ENCODE assay signal across 19 cellular contexts in the genomic region with DNA sequence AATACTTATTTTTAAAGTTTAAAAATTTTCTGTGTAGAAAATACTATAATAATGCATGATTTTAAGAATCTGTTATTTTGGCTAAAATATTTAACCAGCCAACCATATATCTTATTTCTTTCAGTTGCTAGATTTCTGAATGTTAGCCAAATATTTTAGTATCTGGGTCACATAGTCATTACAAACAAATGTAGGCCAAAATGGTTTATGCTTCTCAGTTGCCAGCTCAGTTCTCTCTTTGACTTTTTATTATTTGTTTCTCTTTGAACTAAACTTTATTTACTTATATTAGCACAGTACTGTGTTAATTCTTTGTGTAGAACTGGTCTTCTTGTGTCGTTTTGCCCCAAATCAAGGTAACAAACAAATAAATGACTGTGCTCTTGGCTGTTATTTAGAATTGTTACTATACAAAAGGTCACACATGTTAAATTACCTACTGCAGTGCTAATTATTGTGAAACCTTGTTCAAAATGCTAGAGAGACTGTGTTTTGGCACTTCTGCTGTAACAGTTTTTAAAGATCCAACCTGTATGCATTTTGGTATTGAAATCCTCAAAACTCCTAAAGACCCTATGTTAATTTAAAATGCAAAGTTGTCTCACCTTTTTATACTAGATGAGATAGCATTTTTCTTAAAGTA. TPM values are rescaled to one million over a fixed set of nuclear protein-coding genes. Genes with fewer than 3 reads are reported as not detected.
DNase-seq lines count a peak whose midpoint lies in the region; ATAC-seq and TF ChIP-seq lines count a peak whose summit lies in the region.
"Had no signal": no experiment of that assay in that cellular context is flagged by ENCODE, and none has a peak within 500 bp of the region (broad histone marks: within the 10 kb centered on the region; RNA-seq: fewer than 3 reads in every experiment).

No MANE protein-coding gene starts in this region.

- ATAC-seq in CD4-positive, alpha-beta T cell (ENCODE audit: poor library complexity), result no peak
- ATAC-seq in SK-N-SH treated with all-trans-retinoic acid at 6 μM for 48 hours, result 0 out of 3 replicates have a peak, but pooled peaks have one; percentile 37
- ATAC-seq in gastrocnemius medialis, result peak in 1 of 2 donors; percentile 32
- ATAC-seq in body of pancreas, result no peak
- ATAC-seq in HG02678 (IDR thresholded peaks at IDR 0.05; ENCODE audit: unreplicated experiment), result no peak
- ATAC-seq: gastroesophageal sphincter had no signal

- WGBS in body of pancreas, 2 donors, result 33 to 52% methylated on average over 1 of the region's 1 CpG

- H3K4me1 ChIP-seq in gastrocnemius medialis, result peaks cover 67 to 68% of the 10 kb centered on the region in 2 donors
- H3K4me1 ChIP-seq in body of pancreas, result peaks cover 3% of the 10 kb centered on the region

- in situ Hi-C loops in gastrocnemius medialis (cut with MboI; ENCODE audit: low sequenced_read_pairs in 4 of 4), result no loop called here

- peaks cover 40% of the 10 kb centered on the region for H3K36me3 Mint-ChIP-seq in CD4-positive, alpha-beta T cell (ENCODE audit: low read depth)

- CTCF ChIA-PET in CD4-positive, alpha-beta T cell (lab: Charles Lee), result no interaction called here

- H3K9me3 Mint-ChIP-seq in CD4-positive, alpha-beta T cell, result no peaks in the 10 kb centered on the region
- H3K9me3 Mint-ChIP-seq: activated naive CD4-positive, alpha-beta T cell treated with anti-CD3 and anti-CD28 coated beads for 36 hours had no signal

- no peak for TF ChIP-seq CTCF in CD4-positive, alpha-beta T cell (IDR thresholded peaks at IDR 0.05)
- no peak for TF ChIP-seq CTCF in fibroblast of pulmonary artery (IDR thresholded peaks at IDR 0.05; ENCODE audit: low read length, missing control alignments)
- TF ChIP-seq CTCF in gastrocnemius medialis (IDR thresholded peaks at IDR 0.05 in 4 of 5, conservative IDR thresholded peaks at IDR 0.05 in 1 of 5), result no peak
- TF ChIP-seq CTCF in body of pancreas (IDR thresholded peaks at IDR 0.05), result no peak

- H3K9me3 ChIP-seq in CD4-positive, alpha-beta T cell (ENCODE audit: control insufficient read depth, low read length), result no peaks in the 10 kb centered on the region
- H3K9me3 ChIP-seq in gastrocnemius medialis, result no peaks in the 10 kb centered on the region
- H3K9me3 ChIP-seq in body of pancreas, result peaks cover 0 to 11% (median 0%) of the 10 kb centered on the region in 3 donors
- H3K9me3 ChIP-seq: gastroesophageal sphincter had no signal

- H3K27ac ChIP-seq in CD4-positive, alpha-beta T cell (ENCODE audit: low read depth, low read length), result no peak overlapping the region
- H3K27ac ChIP-seq in gastrocnemius medialis (peak overlapping the region; percentile 59 to 74 (median 70)), body of pancreas (no peak overlapping the region)
- H3K27ac ChIP-seq: cardiac muscle cell, spleen had no signal

- peaks cover 54% of the 10 kb centered on the region for H3K4me1 Mint-ChIP-seq in CD4-positive, alpha-beta T cell (ENCODE audit: low read depth)

- POLR2A ChIA-PET in CD4-positive, alpha-beta T cell (lab: Charles Lee), result no interaction called here

- H3K36me3 ChIP-seq in gastrocnemius medialis, result peaks cover 0 to 9% of the 10 kb centered on the region in 2 donors
- H3K36me3 ChIP-seq in body of pancreas (replicated peaks in 1 of 2; ENCODE audit: insufficient read depth in 1 of 2, low read depth in 2 of 2), result no peaks in the 10 kb centered on the region
- H3K36me3 ChIP-seq: cardiac muscle cell had no signal

- no peaks in the 10 kb centered on the region for H3K27me3 ChIP-seq in CD4-positive, alpha-beta T cell (ENCODE audit: control insufficient read depth, insufficient read depth, low read length)
- H3K27me3 ChIP-seq in gastrocnemius medialis (no peaks in the 10 kb centered on the region), body of pancreas (no peaks in the 10 kb centered on the region)
- H3K27me3 ChIP-seq: cardiac muscle cell, gastroesophageal sphincter, spleen had no signal

- intact Hi-C loops in CD4-positive, alpha-beta T cell (cut with DNase I, micrococcal nuclease), result no loop called here
- intact Hi-C loops in gastrocnemius medialis (cut with DNase I; ENCODE audit: low total_unique reads), result no loop called here
- intact Hi-C loops in body of pancreas (cut with DNase I), result no loop called here

- peak overlapping the region; percentile 34 for H3K27ac Mint-ChIP-seq in CD4-positive, alpha-beta T cell
- H3K27ac Mint-ChIP-seq: activated naive CD4-positive, alpha-beta T cell treated with anti-CD3 and anti-CD28 coated beads for 36 hours; B cell had no signal

- H3K27me3 Mint-ChIP-seq in CD4-positive, alpha-beta T cell, result no peaks in the 10 kb centered on the region
- H3K27me3 Mint-ChIP-seq: B cell had no signal

- DNase-seq in CD4-positive, alpha-beta T cell, result no peak
- peak; percentile 36 for DNase-seq in fibroblast of pulmonary artery (ENCODE audit: low read depth)
- no peak for DNase-seq in gastrocnemius medialis
- DNase-seq in body of pancreas, result no peak
- no peak for DNase-seq in NCI-H446 treated with DMSO at 0.1 percent for 48 hours (lab: John Stamatoyannopoulos, UW)
- DNase-seq in NCI-H69 (lab: John Stamatoyannopoulos, UW), result no peak
- DNase-seq: activated CD4-positive, CD25-positive, alpha-beta regulatory T cell treated with anti-CD3 and anti-CD28 coated beads, Interleukin-2, amount 50 U/mL, for 72 hours; activated naive CD4-positive, alpha-beta T cell treated with anti-CD3 and anti-CD28 coated beads for 36 hours; Karpas-422; NCI-H1417 treated with DMSO at 0.1 percent for 48 hours; Right ventricle myocardium superior; spleen; stimulated activated naive CD4-positive, alpha-beta T cell had no signal

- no peak overlapping the region for H3K4me3 ChIP-seq in fibroblast of pulmonary artery (replicated peaks; ENCODE audit: low read depth, low read length)
- peak overlapping the region in 2 of 4 donors; percentile 2 to 28 for H3K4me3 ChIP-seq in gastrocnemius medialis
- no peak overlapping the region for H3K4me3 ChIP-seq in body of pancreas
- H3K4me3 ChIP-seq: cardiac muscle cell, gastroesophageal sphincter, lung, spleen had no signal

- TF ChIP-seq POLR2A in gastrocnemius medialis (IDR thresholded peaks at IDR 0.05) (no peak), body of pancreas (IDR thresholded peaks at IDR 0.05) (no peak)

- H3K4me3 Mint-ChIP-seq in CD4-positive, alpha-beta T cell, result peak overlapping the region; percentile 2
- H3K4me3 Mint-ChIP-seq: activated naive CD4-positive, alpha-beta T cell treated with anti-CD3 and anti-CD28 coated beads for 36 hours; B cell had no signal

TF ChIP-seq in SK-N-SH treated with all-trans-retinoic acid at 6 μM for 48 hours, 23 proteins besides CTCF, POLR2A, EP300 and RAD21:
- TF ChIP-seq, protein P1, sequence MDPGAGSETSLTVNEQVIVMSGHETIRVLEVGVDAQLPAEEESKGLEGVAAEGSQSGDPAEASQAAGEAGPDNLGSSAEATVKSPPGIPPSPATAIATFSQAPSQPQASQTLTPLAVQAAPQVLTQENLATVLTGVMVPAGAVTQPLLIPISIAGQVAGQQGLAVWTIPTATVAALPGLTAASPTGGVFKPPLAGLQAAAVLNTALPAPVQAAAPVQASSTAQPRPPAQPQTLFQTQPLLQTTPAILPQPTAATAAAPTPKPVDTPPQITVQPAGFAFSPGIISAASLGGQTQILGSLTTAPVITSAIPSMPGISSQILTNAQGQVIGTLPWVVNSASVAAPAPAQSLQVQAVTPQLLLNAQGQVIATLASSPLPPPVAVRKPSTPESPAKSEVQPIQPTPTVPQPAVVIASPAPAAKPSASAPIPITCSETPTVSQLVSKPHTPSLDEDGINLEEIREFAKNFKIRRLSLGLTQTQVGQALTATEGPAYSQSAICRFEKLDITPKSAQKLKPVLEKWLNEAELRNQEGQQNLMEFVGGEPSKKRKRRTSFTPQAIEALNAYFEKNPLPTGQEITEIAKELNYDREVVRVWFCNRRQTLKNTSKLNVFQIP (CRISPR knock-in tag; IDR thresholded peaks at IDR 0.05; ENCODE audit: borderline replicate concordance, low read depth), result no peak
- no peak for TF ChIP-seq ZC3H10 (CRISPR knock-in tag; IDR thresholded peaks at IDR 0.05)
- TF ChIP-seq SNAI2 (CRISPR knock-in tag; IDR thresholded peaks at IDR 0.05), result no peak
- no peak for TF ChIP-seq GLIS3 (CRISPR knock-in tag; IDR thresholded peaks at IDR 0.05)
- TF ChIP-seq ZNF8 (CRISPR knock-in tag; IDR thresholded peaks at IDR 0.05), result no peak
- TF ChIP-seq OSR1 (CRISPR knock-in tag; IDR thresholded peaks at IDR 0.05), result no peak
- no peak for TF ChIP-seq RARB (CRISPR knock-in tag; IDR thresholded peaks at IDR 0.05)
- no peak for TF ChIP-seq TCF4 (CRISPR knock-in tag; IDR thresholded peaks at IDR 0.05; ENCODE audit: borderline replicate concordance)
- no peak for TF ChIP-seq TOX (CRISPR knock-in tag; IDR thresholded peaks at IDR 0.05; ENCODE audit: borderline replicate concordance)
- TF ChIP-seq, protein P2, sequence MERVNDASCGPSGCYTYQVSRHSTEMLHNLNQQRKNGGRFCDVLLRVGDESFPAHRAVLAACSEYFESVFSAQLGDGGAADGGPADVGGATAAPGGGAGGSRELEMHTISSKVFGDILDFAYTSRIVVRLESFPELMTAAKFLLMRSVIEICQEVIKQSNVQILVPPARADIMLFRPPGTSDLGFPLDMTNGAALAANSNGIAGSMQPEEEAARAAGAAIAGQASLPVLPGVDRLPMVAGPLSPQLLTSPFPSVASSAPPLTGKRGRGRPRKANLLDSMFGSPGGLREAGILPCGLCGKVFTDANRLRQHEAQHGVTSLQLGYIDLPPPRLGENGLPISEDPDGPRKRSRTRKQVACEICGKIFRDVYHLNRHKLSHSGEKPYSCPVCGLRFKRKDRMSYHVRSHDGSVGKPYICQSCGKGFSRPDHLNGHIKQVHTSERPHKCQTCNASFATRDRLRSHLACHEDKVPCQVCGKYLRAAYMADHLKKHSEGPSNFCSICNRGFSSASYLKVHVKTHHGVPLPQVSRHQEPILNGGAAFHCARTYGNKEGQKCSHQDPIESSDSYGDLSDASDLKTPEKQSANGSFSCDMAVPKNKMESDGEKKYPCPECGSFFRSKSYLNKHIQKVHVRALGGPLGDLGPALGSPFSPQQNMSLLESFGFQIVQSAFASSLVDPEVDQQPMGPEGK (CRISPR knock-in tag; IDR thresholded peaks at IDR 0.05; ENCODE audit: borderline replicate concordance), result no peak
- no peak for TF ChIP-seq ZFP30 (CRISPR knock-in tag; IDR thresholded peaks at IDR 0.05)
- no peak for TF ChIP-seq ESRRG (CRISPR knock-in tag; IDR thresholded peaks at IDR 0.05)
- TF ChIP-seq ZNF565 (CRISPR knock-in tag; conservative IDR thresholded peaks at IDR 0.05; ENCODE audit: low read depth), result no peak
- TF ChIP-seq ZNF70 (CRISPR knock-in tag; IDR thresholded peaks at IDR 0.05), result no peak
- no peak for TF ChIP-seq ARNTL (CRISPR knock-in tag; IDR thresholded peaks at IDR 0.05; ENCODE audit: borderline replicate concordance, low read depth)
- no peak for TF ChIP-seq CSDC2 (CRISPR knock-in tag; IDR thresholded peaks at IDR 0.05)
TF ChIP-seq in SK-N-SH treated with all-trans-retinoic acid at 6 μM for 48 hours: peak in this region for 0.

RNA-seq across cellular contexts. Expression of gene ZEB1, which starts 39.8 kb away (rescaled TPM):
- 100 to 1,000 TPM; 132 to 134 TPM for total RNA-seq in CD4-positive, alpha-beta T cell
- total RNA-seq in gastrocnemius medialis, result 100 to 1,000 TPM in 3 of 4 donors, 10 to 100 TPM in 1; 67.4 to 175 (median 137) TPM
- total RNA-seq in body of pancreas, result 10 to 100 TPM in 1 of 2 donors, 1 to 10 TPM in 1; 9.9 to 21.0 TPM

Comparison
In these comparisons a context has a peak if more than half of its experiments do, and no peak if none do; other contexts are left out.
1. H3K27ac ChIP-seq: peak in gastrocnemius medialis (4 of 4); none in CD4-positive, alpha-beta T cell (single experiment) and body of pancreas (0 of 4).